In genomic region chr6:63307581-63308246, GRCh38 we compare ENCODE assay signal across 9 cellular contexts. TPM values are rescaled to one million over a fixed set of nuclear protein-coding genes. Genes with fewer than 3 reads are reported as not detected.
DNase-seq lines count a peak whose midpoint lies in the region; ATAC-seq lines count a peak whose summit lies in the region.
"Had no signal": no experiment of that assay in that cellular context is flagged by ENCODE, and none has a peak within 500 bp of the region (broad histone marks: within the 10 kb centered on the region; RNA-seq: fewer than 3 reads in every experiment).

No MANE protein-coding gene starts in this region.

- H3K27ac Mint-ChIP-seq in activated CD8-positive, alpha-beta memory T cell treated with anti-CD3 and anti-CD28 coated beads, Interleukin-2, amount 10 ng/mL, durations not matched to agents 7 days and 5 days: no peak overlapping the region

- H3K4me3 Mint-ChIP-seq in activated CD8-positive, alpha-beta memory T cell treated with anti-CD3 and anti-CD28 coated beads, Interleukin-2, amount 10 ng/mL, durations not matched to agents 7 days and 5 days: no peak overlapping the region

- ATAC-seq in GM18909 (IDR thresholded peaks at IDR 0.05; ENCODE audit: poor library complexity, unreplicated experiment): peak; percentile 85
- ATAC-seq in HG03064 (IDR thresholded peaks at IDR 0.05; ENCODE audit: low read depth, unreplicated experiment): peak; percentile 90
- no peak for ATAC-seq in activated CD8-positive, alpha-beta memory T cell treated with anti-CD3 and anti-CD28 coated beads, Interleukin-2, amount 10 ng/mL, durations not matched to agents 7 days and 5 days

- no peaks in the 10 kb centered on the region for H3K36me3 Mint-ChIP-seq in activated CD8-positive, alpha-beta memory T cell treated with anti-CD3 and anti-CD28 coated beads, Interleukin-2, amount 10 ng/mL, durations not matched to agents 7 days and 5 days

- DNase-seq in CD1c-positive myeloid dendritic cell (ENCODE audit: extremely low spot score): peak; percentile 25
- DNase-seq in NCI-H446 treated with DMSO at 0.1 percent for 48 hours (lab: John Stamatoyannopoulos, UW): peak; percentile 7
- peak; percentile 26 for DNase-seq in cerebellar cortex (ENCODE audit: low spot score)
- peak; percentile 8 for DNase-seq in non-pigmented ciliary epithelial cell (ENCODE audit: low read depth)
- DNase-seq in activated CD8-positive, alpha-beta memory T cell treated with anti-CD3 and anti-CD28 coated beads, Interleukin-2, amount 10 ng/mL, durations not matched to agents 7 days and 5 days: no peak
- DNase-seq in caudate nucleus (lab: John Stamatoyannopoulos, UW): no peak
- DNase-seq: right cardiac atrium had no signal

- CTCF ChIA-PET in activated CD8-positive, alpha-beta memory T cell treated with anti-CD3 and anti-CD28 coated beads, Interleukin-2, amount 10 ng/mL, durations not matched to agents 7 days and 5 days (lab: Charles Lee): interaction anchor here (0.9 to 1.2 kb wide), 2 partner anchors 8 to 17 kb away, joined by 3 read pairs; no protein-coding TSS in a partner anchor

- no peaks in the 10 kb centered on the region for H3K27me3 Mint-ChIP-seq in activated CD8-positive, alpha-beta memory T cell treated with anti-CD3 and anti-CD28 coated beads, Interleukin-2, amount 10 ng/mL, durations not matched to agents 7 days and 5 days

- no peak overlapping the region for H3K27ac ChIP-seq in caudate nucleus (ENCODE audit: low read depth, low read length)

- no peaks in the 10 kb centered on the region for H3K4me1 Mint-ChIP-seq in activated CD8-positive, alpha-beta memory T cell treated with anti-CD3 and anti-CD28 coated beads, Interleukin-2, amount 10 ng/mL, durations not matched to agents 7 days and 5 days

- H3K9me3 Mint-ChIP-seq in activated CD8-positive, alpha-beta memory T cell treated with anti-CD3 and anti-CD28 coated beads, Interleukin-2, amount 10 ng/mL, durations not matched to agents 7 days and 5 days (ENCODE audit: low read depth): no peaks in the 10 kb centered on the region

RNA-seq across cellular contexts. Expression of gene LGSN, which starts 12.1 kb away (rescaled TPM):
- under 1 TPM; 0.09 to 0.18 TPM for total RNA-seq in activated CD8-positive, alpha-beta memory T cell treated with anti-CD3 and anti-CD28 coated beads, Interleukin-2, amount 10 ng/mL, durations not matched to agents 7 days and 5 days
- total RNA-seq: right cardiac atrium had no signal

Comparison
In these comparisons a context has a peak if more than half of its experiments do, and no peak if none do; other contexts are left out.
1. DNase-seq: peak in CD1c-positive myeloid dendritic cell (single experiment), NCI-H446 treated with DMSO at 0.1 percent for 48 hours (single experiment), cerebellar cortex (single experiment) and non-pigmented ciliary epithelial cell (single experiment); none in activated CD8-positive, alpha-beta memory T cell treated with anti-CD3 and anti-CD28 coated beads, Interleukin-2, amount 10 ng/mL, durations not matched to agents 7 days and 5 days (single experiment) and caudate nucleus (0 of 61).